2 cellular contexts compared by ENCODE assay signal in genomic region chr11:2173150-2173693, GRCh38.
TF ChIP-seq lines count a peak whose summit lies in the region.

No MANE protein-coding gene starts in this region.

TF ChIP-seq in IMR-90, 13 proteins besides CTCF, POLR2A, EP300 and RAD21:
- TF ChIP-seq CEBPB (IDR thresholded peaks at IDR 0.05; ENCODE audit: low read depth, low read length) (no peak), RCOR1 (IDR thresholded peaks at IDR 0.05; ENCODE audit: insufficient replicate concordance, low read length) (no peak), MAFK (IDR thresholded peaks at IDR 0.05; ENCODE audit: low read depth, low read length) (no peak), BHLHE40 (IDR thresholded peaks at IDR 0.05; ENCODE audit: low read depth, low read length) (no peak), MXI1 (IDR thresholded peaks at IDR 0.05; ENCODE audit: borderline replicate concordance, low read depth, low read length) (no peak), NFE2L2 (IDR thresholded peaks at IDR 0.05; ENCODE audit: low read depth, low read length) (no peak), CHD1 (IDR thresholded peaks at IDR 0.05; ENCODE audit: low read depth, low read length) (no peak), FOS (IDR thresholded peaks at IDR 0.05; ENCODE audit: low read depth, low read length) (no peak), MAZ (IDR thresholded peaks at IDR 0.05; ENCODE audit: borderline replicate concordance, low read depth, low read length) (no peak), SMC3 (IDR thresholded peaks at IDR 0.05; ENCODE audit: low read depth, low read length) (no peak), RFX5 (IDR thresholded peaks at IDR 0.05; ENCODE audit: low read depth, low read length) (no peak), ELK1 (IDR thresholded peaks at IDR 0.05; ENCODE audit: borderline replicate concordance, low read depth, low read length) (no peak)
- TF ChIP-seq, protein P1, sequence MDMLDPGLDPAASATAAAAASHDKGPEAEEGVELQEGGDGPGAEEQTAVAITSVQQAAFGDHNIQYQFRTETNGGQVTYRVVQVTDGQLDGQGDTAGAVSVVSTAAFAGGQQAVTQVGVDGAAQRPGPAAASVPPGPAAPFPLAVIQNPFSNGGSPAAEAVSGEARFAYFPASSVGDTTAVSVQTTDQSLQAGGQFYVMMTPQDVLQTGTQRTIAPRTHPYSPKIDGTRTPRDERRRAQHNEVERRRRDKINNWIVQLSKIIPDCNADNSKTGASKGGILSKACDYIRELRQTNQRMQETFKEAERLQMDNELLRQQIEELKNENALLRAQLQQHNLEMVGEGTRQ (IDR thresholded peaks at IDR 0.05; ENCODE audit: low read depth, low read length), result no peak
TF ChIP-seq in IMR-90: peak in this region for 0.

TF ChIP-seq in neural cell, 6 proteins besides CTCF, POLR2A, EP300 and RAD21:
- TF ChIP-seq POLR2AphosphoS5 (IDR thresholded peaks at IDR 0.05) (no peak), SMC3 (conservative IDR thresholded peaks at IDR 0.05; ENCODE audit: poor library complexity) (no peak), TAF1 (IDR thresholded peaks at IDR 0.05; ENCODE audit: low read depth) (no peak), MXI1 (conservative IDR thresholded peaks at IDR 0.05; ENCODE audit: poor library complexity, severe bottlenecking) (no peak), EZH2 (IDR thresholded peaks at IDR 0.05; ENCODE audit: borderline replicate concordance, insufficient read depth, low read length, poor library complexity, severe bottlenecking) (no peak)
- TF ChIP-seq, protein P2, sequence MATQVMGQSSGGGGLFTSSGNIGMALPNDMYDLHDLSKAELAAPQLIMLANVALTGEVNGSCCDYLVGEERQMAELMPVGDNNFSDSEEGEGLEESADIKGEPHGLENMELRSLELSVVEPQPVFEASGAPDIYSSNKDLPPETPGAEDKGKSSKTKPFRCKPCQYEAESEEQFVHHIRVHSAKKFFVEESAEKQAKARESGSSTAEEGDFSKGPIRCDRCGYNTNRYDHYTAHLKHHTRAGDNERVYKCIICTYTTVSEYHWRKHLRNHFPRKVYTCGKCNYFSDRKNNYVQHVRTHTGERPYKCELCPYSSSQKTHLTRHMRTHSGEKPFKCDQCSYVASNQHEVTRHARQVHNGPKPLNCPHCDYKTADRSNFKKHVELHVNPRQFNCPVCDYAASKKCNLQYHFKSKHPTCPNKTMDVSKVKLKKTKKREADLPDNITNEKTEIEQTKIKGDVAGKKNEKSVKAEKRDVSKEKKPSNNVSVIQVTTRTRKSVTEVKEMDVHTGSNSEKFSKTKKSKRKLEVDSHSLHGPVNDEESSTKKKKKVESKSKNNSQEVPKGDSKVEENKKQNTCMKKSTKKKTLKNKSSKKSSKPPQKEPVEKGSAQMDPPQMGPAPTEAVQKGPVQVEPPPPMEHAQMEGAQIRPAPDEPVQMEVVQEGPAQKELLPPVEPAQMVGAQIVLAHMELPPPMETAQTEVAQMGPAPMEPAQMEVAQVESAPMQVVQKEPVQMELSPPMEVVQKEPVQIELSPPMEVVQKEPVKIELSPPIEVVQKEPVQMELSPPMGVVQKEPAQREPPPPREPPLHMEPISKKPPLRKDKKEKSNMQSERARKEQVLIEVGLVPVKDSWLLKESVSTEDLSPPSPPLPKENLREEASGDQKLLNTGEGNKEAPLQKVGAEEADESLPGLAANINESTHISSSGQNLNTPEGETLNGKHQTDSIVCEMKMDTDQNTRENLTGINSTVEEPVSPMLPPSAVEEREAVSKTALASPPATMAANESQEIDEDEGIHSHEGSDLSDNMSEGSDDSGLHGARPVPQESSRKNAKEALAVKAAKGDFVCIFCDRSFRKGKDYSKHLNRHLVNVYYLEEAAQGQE (IDR thresholded peaks at IDR 0.05; ENCODE audit: borderline replicate concordance), result no peak
TF ChIP-seq in neural cell: peak in this region for 0.
